Comparison of ENCODE assay signal across 13 cellular contexts in the genomic region with DNA sequence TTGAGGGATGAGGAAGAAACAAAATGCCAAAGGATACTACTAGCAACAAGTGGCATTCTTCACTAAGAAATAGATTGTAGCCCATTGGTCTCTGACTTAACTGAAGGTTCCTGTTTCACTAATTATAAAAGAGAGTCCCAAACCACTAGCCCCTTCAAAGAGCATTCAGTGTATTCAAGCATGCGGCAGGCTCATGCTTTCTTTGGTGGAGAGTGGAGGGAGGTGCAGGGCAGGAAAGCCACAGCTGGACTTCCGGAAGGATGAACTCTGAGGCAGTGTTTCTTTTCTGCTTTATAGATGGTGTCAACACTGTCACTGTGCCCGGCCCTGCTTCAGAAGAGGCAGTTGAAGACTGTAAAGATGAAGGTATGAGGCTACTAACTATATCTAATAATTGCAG.
DNase-seq lines count a peak whose midpoint lies in the region; ATAC-seq and TF ChIP-seq lines count a peak whose summit lies in the region.
"Had no signal": no experiment of that assay in that cellular context is flagged by ENCODE, and none has a peak within 500 bp of the region (broad histone marks: within the 10 kb centered on the region; RNA-seq: fewer than 3 reads in every experiment).

No MANE protein-coding gene starts in this region.

- CTCF ChIA-PET in PC-3 (lab: Charles Lee) = no interaction called here

- intact Hi-C loops in PC-3 (cut with micrococcal nuclease) = no loop called here

- no peak overlapping the region for H3K27ac ChIP-seq in PC-3 (ENCODE audit: low read length)
- H3K27ac ChIP-seq: heart right ventricle had no signal

- peaks cover 9% of the 10 kb centered on the region; the same call in 1 of the 2 replicates for H3K9me3 ChIP-seq in PC-3 (ENCODE audit: low read length)

- BruUV-seq in PC-3 (replicated peaks; lab: Mats Ljungman, UMichigan) = no TSS peak

- no peaks in the 10 kb centered on the region for H3K36me3 ChIP-seq in PC-3 (ENCODE audit: low read depth, low read length)
- H3K36me3 ChIP-seq: heart right ventricle had no signal

- H3K9ac ChIP-seq in PC-3 (ENCODE audit: low read length) = no peak overlapping the region

- H2AFZ ChIP-seq in PC-3 (ENCODE audit: low read length) = no peak overlapping the region

- no peaks in the 10 kb centered on the region for H3F3A ChIP-seq in PC-3 (ENCODE audit: low read length, unreplicated experiment)

- no peaks in the 10 kb centered on the region for H3K79me2 ChIP-seq in PC-3 (ENCODE audit: low read length)

- DNase-seq in left kidney (ENCODE audit: low read depth, low spot score) = peak; percentile 44
- no peak for DNase-seq in stimulated activated CD4-positive, alpha-beta T cell treated with anti-CD3 and anti-CD28 coated beads, Interleukin-4, amount 100 ng/mL, for 24 hours
- no peak for DNase-seq in AG08395 (ENCODE audit: low spot score)
- no peak for DNase-seq in PC-3
- no peak for DNase-seq in HUDEP-2 (lab: John Stamatoyannopoulos, UW; ENCODE audit: unreplicated experiment in 76 of 76)
- DNase-seq: activated CD4-positive, alpha-beta memory T cell treated with anti-CD3 and anti-CD28 coated beads, Interleukin-2, amount 10 ng/mL, durations not matched to agents 7 days and 5 days; effector CD8-positive, alpha-beta T cell; heart right ventricle; NCI-H510A had no signal

- H4K20me1 ChIP-seq in PC-3 (ENCODE audit: low read length) = no peaks in the 10 kb centered on the region

- H3K4me1 ChIP-seq in PC-3 (ENCODE audit: insufficient read depth, low read length) = peaks cover 7% of the 10 kb centered on the region
- H3K4me1 ChIP-seq: heart right ventricle had no signal

- no peaks in the 10 kb centered on the region for H3K9me2 ChIP-seq in PC-3 (replicated peaks; ENCODE audit: low read length)

- H3K4me3 ChIP-seq in PC-3 (ENCODE audit: low read length) = no peak overlapping the region
- H3K4me3 ChIP-seq: heart right ventricle had no signal

- no peak for TF ChIP-seq CTCF in PC-3 (conservative IDR thresholded peaks at IDR 0.05; ENCODE audit: low read depth, low read length)

- POLR2A ChIA-PET in PC-3 (lab: Charles Lee; ENCODE audit: unreplicated experiment) = no interaction called here

- H3K27me3 ChIP-seq in PC-3 (ENCODE audit: low read length) = no peaks in the 10 kb centered on the region

- H3K4me2 ChIP-seq in PC-3 (ENCODE audit: low read length) = no peak overlapping the region

- ATAC-seq in GM18868 (IDR thresholded peaks at IDR 0.05; ENCODE audit: unreplicated experiment) = peak; percentile 89
- peak; percentile 95 for ATAC-seq in GM21528 (IDR thresholded peaks at IDR 0.05; ENCODE audit: low FRiP score, unreplicated experiment)
- peak; percentile 91 for ATAC-seq in HG03159 (IDR thresholded peaks at IDR 0.05; ENCODE audit: unreplicated experiment)
- ATAC-seq in PC-3 = no peak
- ATAC-seq: heart right ventricle, HepG2 had no signal
